In genomic region chrX:125326599-125326998, GRCh38 we compare ENCODE assay signal across 8 cellular contexts. TPM values are rescaled to one million over a fixed set of nuclear protein-coding genes. Genes with fewer than 3 reads are reported as not detected.
"Had no signal": no experiment of that assay in that cellular context is flagged by ENCODE, and none has a peak within 500 bp of the region (broad histone marks: within the 10 kb centered on the region; RNA-seq: fewer than 3 reads in every experiment).

No MANE protein-coding gene starts in this region.

- FAIRE-seq: G401.6, GM12878, GM12891, GM12892, GM18507, GM19239 had no signal

- ATAC-seq: GM12878 had no signal

- DNase-seq: GDM1, GF-D8 had no signal

- H3K4me3 ChIP-seq: GM12878 had no signal

RNA-seq across cellular contexts. Expression of gene TEX13C, which starts 6.9 kb away (rescaled TPM):
- total RNA-seq: GM12878 had no signal
- polyA plus RNA-seq: GM12878 had no signal
